ENCODE assay signal across 24 cellular contexts in the genomic region with DNA sequence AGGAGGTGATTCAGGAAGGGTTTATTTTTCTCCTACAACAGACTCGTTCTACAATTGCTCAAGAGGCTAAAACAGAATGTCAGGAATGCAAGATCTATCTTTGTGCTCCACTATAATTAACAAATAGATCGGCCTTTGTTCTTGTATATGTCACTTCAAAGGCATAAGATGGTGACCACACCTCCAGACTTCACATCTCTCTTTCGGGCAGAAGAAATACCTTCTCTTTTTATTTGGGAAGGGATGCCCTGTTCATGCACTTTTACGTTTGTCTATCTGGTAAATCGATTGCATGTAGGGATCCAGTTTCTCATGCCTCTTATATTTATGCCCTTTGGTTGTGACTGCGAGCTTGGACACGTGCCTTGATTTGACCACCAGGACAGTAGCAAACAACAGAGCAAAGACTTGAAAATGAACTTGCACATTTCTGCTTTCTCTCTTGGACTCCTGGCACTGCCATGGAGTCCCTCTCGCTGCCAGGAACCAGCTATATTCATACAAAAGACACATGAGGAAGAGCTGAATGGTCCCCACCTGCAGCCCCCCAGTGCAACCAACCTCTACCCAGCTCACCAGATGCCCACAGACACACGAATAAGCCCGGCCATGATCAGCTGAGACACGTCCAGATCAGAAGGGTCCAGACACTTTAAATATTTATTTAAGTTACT.
DNase-seq lines count a peak whose midpoint lies in the region; ATAC-seq and TF ChIP-seq lines count a peak whose summit lies in the region.
"Had no signal": no experiment of that assay in that cellular context is flagged by ENCODE, and none has a peak within 500 bp of the region (broad histone marks: within the 10 kb centered on the region; RNA-seq: fewer than 3 reads in every experiment).

No MANE protein-coding gene starts in this region.

- no peak overlapping the region for H3K4me3 Mint-ChIP-seq in GM23338
- no peak overlapping the region for H3K4me3 Mint-ChIP-seq in mesothelial cell of epicardium
- H3K4me3 Mint-ChIP-seq in endodermal cell, result no peak overlapping the region
- H3K4me3 Mint-ChIP-seq in natural killer cell, result no peak overlapping the region
- H3K4me3 Mint-ChIP-seq: activated naive CD8-positive, alpha-beta T cell; brain; CD8-positive, alpha-beta memory T cell; stimulated activated effector memory CD8-positive, alpha-beta T cell treated with anti-CD3 and anti-CD28 coated beads, Interleukin-12 subunit alpha, Interleukin-12 subunit beta, amount 100 ng/mL, for 72 hours had no signal

- no peak overlapping the region for H3K9ac ChIP-seq in endodermal cell (ENCODE audit: extremely low read depth, low read length, poor library complexity, severe bottlenecking)

- H3K27me3 ChIP-seq in GM23338 (ENCODE audit: insufficient read depth), result no peaks in the 10 kb centered on the region
- H3K27me3 ChIP-seq in endodermal cell (ENCODE audit: control insufficient read depth, insufficient read depth, low read length, poor library complexity, severe bottlenecking), result no peaks in the 10 kb centered on the region
- H3K27me3 ChIP-seq: hepatocyte, suprapubic skin, vagina had no signal

- peaks cover 8% of the 10 kb centered on the region for H3K9me3 ChIP-seq in endodermal cell (ENCODE audit: control insufficient read depth, low read length)
- H3K9me3 ChIP-seq: suprapubic skin, vagina had no signal

- intact Hi-C loops in natural killer cell (cut with micrococcal nuclease), result no loop called here

- H3K36me3 ChIP-seq in GM23338 (ENCODE audit: insufficient read depth) (no peaks in the 10 kb centered on the region), endodermal cell (ENCODE audit: control insufficient read depth, insufficient read depth, low read length) (no peaks in the 10 kb centered on the region)
- H3K36me3 ChIP-seq: suprapubic skin, vagina had no signal

- DNase-seq in AG08396 (ENCODE audit: low spot score) (peak; percentile 8), GM23338 (ENCODE audit: low spot score) (peak; percentile 39), amniotic epithelial cell (ENCODE audit: low read depth) (peak; percentile 61), mesothelial cell of epicardium (ENCODE audit: low spot score in 2 of 2, unreplicated experiment in 2 of 2) (no peak), endodermal cell (no peak), natural killer cell (no peak)
- no peak for DNase-seq in activated CD4-positive, alpha-beta T cell treated with anti-CD3 and anti-CD28 coated beads, Interleukin-2, amount 50 U/mL, for 48 hours
- DNase-seq: activated CD4-positive, alpha-beta T cell treated with anti-CD3 and anti-CD28 coated beads for 4 hours; CD8-positive, alpha-beta memory T cell; cortex of kidney; DND-41; foreskin melanocyte; H7; islet precursor cell; NCI-H2107 had no signal

- H3K4me1 ChIP-seq in GM23338 (ENCODE audit: insufficient read depth), result no peaks in the 10 kb centered on the region
- no peaks in the 10 kb centered on the region for H3K4me1 ChIP-seq in endodermal cell (ENCODE audit: control insufficient read depth, insufficient read depth, low read length)
- H3K4me1 ChIP-seq: suprapubic skin, vagina had no signal

- H3K36me3 Mint-ChIP-seq in GM23338 (ENCODE audit: low read depth) (no peaks in the 10 kb centered on the region), mesothelial cell of epicardium (peaks cover 14% of the 10 kb centered on the region), endodermal cell (ENCODE audit: low read depth) (no peaks in the 10 kb centered on the region), natural killer cell (no peaks in the 10 kb centered on the region)
- H3K36me3 Mint-ChIP-seq: brain; CD8-positive, alpha-beta memory T cell; stimulated activated effector memory CD8-positive, alpha-beta T cell treated with anti-CD3 and anti-CD28 coated beads, Interleukin-12 subunit alpha, Interleukin-12 subunit beta, amount 100 ng/mL, for 72 hours had no signal

- H3K27ac Mint-ChIP-seq in GM23338 (peak overlapping the region; percentile 35; the same call in 1 of the 2 replicates), mesothelial cell of epicardium (peak overlapping the region; percentile 82), endodermal cell (no peak overlapping the region), natural killer cell (no peak overlapping the region)
- H3K27ac Mint-ChIP-seq: activated naive CD8-positive, alpha-beta T cell; brain; CD8-positive, alpha-beta memory T cell; stimulated activated effector memory CD8-positive, alpha-beta T cell treated with anti-CD3 and anti-CD28 coated beads, Interleukin-12 subunit alpha, Interleukin-12 subunit beta, amount 100 ng/mL, for 72 hours had no signal

- peaks cover 2% of the 10 kb centered on the region for H3K27me3 Mint-ChIP-seq in GM23338 (ENCODE audit: insufficient read depth, low read depth, poor library complexity)
- no peaks in the 10 kb centered on the region for H3K27me3 Mint-ChIP-seq in mesothelial cell of epicardium (ENCODE audit: low read depth)
- no peaks in the 10 kb centered on the region for H3K27me3 Mint-ChIP-seq in endodermal cell (ENCODE audit: insufficient read depth)
- H3K27me3 Mint-ChIP-seq in natural killer cell (ENCODE audit: low read depth in 2 of 2), result no peaks in the 10 kb centered on the region
- H3K27me3 Mint-ChIP-seq: activated naive CD8-positive, alpha-beta T cell had no signal

- no peaks in the 10 kb centered on the region for H3K79me2 ChIP-seq in GM23338 (replicated peaks; ENCODE audit: insufficient read depth)
- H3K79me2 ChIP-seq: hepatocyte had no signal

- no peak for ATAC-seq in GM23338
- no peak for ATAC-seq in HG02798 (IDR thresholded peaks at IDR 0.05; ENCODE audit: poor library complexity, unreplicated experiment)
- ATAC-seq in natural killer cell, result no peak
- ATAC-seq: sciatic nerve; stimulated activated effector memory CD8-positive, alpha-beta T cell treated with anti-CD3 and anti-CD28 coated beads, Interleukin-12 subunit alpha, Interleukin-12 subunit beta, amount 100 ng/mL, for 72 hours had no signal

- H3F3A ChIP-seq in GM23338 (replicated peaks; ENCODE audit: low read depth), result no peaks in the 10 kb centered on the region

- no peaks in the 10 kb centered on the region; the same call in 1 of the 2 replicates for H3K9me2 ChIP-seq in GM23338 (ENCODE audit: insufficient read depth)

- H3K4me2 ChIP-seq in GM23338, result no peak overlapping the region
- H3K4me2 ChIP-seq: hepatocyte had no signal

- no peaks in the 10 kb centered on the region for H4K20me1 ChIP-seq in GM23338 (replicated peaks; ENCODE audit: insufficient read depth)

- H2AFZ ChIP-seq in GM23338, result no peak overlapping the region
- H2AFZ ChIP-seq: hepatocyte had no signal

- H3K27ac ChIP-seq in GM23338 (ENCODE audit: low read depth), result no peak overlapping the region
- H3K27ac ChIP-seq in endodermal cell (ENCODE audit: low read depth, low read length), result no peak overlapping the region
- H3K27ac ChIP-seq: hepatocyte, suprapubic skin, vagina had no signal

- no peaks in the 10 kb centered on the region for H3K9me3 Mint-ChIP-seq in GM23338
- peaks cover 23% of the 10 kb centered on the region for H3K9me3 Mint-ChIP-seq in mesothelial cell of epicardium
- H3K9me3 Mint-ChIP-seq in endodermal cell, result peaks cover 8% of the 10 kb centered on the region
- H3K9me3 Mint-ChIP-seq in natural killer cell, result peaks cover 2 to 3% of the 10 kb centered on the region in 2 donors
- H3K9me3 Mint-ChIP-seq: stimulated activated effector memory CD8-positive, alpha-beta T cell treated with anti-CD3 and anti-CD28 coated beads, Interleukin-12 subunit alpha, Interleukin-12 subunit beta, amount 100 ng/mL, for 72 hours had no signal

- TF ChIP-seq CTCF in GM23338 (conservative IDR thresholded peaks at IDR 0.05; ENCODE audit: low read depth in 2 of 2) (no peak), mesothelial cell of epicardium (IDR thresholded peaks at IDR 0.05; ENCODE audit: unreplicated experiment) (no peak), endodermal cell (conservative IDR thresholded peaks at IDR 0.05) (no peak), natural killer cell (IDR thresholded peaks at IDR 0.05) (no peak)

- H3K4me1 Mint-ChIP-seq in GM23338 (0 out of 3 replicates have a peak, but pooled peaks cover 3% of the 10 kb centered on the region), mesothelial cell of epicardium (peaks cover 19% of the 10 kb centered on the region), endodermal cell (peaks cover 17% of the 10 kb centered on the region), natural killer cell (no peaks in the 10 kb centered on the region)
- H3K4me1 Mint-ChIP-seq: CD8-positive, alpha-beta memory T cell; stimulated activated effector memory CD8-positive, alpha-beta T cell treated with anti-CD3 and anti-CD28 coated beads, Interleukin-12 subunit alpha, Interleukin-12 subunit beta, amount 100 ng/mL, for 72 hours had no signal

- H3K4me3 ChIP-seq in GM23338, result no peak overlapping the region
- no peak overlapping the region for H3K4me3 ChIP-seq in endodermal cell (ENCODE audit: low read length)
- H3K4me3 ChIP-seq: hepatocyte, lung, suprapubic skin, vagina had no signal

- WGBS in endodermal cell (ENCODE audit: insufficient coverage in 1 of 2, insufficient read length in 1 of 2), 2 experiments, result 87 to 89% methylated on average over 8 to 9 of the region's 11 CpGs

TF ChIP-seq in GM23338, 12 proteins besides CTCF, POLR2A, EP300 and RAD21 (continues in another document):
- TF ChIP-seq, protein P1, sequence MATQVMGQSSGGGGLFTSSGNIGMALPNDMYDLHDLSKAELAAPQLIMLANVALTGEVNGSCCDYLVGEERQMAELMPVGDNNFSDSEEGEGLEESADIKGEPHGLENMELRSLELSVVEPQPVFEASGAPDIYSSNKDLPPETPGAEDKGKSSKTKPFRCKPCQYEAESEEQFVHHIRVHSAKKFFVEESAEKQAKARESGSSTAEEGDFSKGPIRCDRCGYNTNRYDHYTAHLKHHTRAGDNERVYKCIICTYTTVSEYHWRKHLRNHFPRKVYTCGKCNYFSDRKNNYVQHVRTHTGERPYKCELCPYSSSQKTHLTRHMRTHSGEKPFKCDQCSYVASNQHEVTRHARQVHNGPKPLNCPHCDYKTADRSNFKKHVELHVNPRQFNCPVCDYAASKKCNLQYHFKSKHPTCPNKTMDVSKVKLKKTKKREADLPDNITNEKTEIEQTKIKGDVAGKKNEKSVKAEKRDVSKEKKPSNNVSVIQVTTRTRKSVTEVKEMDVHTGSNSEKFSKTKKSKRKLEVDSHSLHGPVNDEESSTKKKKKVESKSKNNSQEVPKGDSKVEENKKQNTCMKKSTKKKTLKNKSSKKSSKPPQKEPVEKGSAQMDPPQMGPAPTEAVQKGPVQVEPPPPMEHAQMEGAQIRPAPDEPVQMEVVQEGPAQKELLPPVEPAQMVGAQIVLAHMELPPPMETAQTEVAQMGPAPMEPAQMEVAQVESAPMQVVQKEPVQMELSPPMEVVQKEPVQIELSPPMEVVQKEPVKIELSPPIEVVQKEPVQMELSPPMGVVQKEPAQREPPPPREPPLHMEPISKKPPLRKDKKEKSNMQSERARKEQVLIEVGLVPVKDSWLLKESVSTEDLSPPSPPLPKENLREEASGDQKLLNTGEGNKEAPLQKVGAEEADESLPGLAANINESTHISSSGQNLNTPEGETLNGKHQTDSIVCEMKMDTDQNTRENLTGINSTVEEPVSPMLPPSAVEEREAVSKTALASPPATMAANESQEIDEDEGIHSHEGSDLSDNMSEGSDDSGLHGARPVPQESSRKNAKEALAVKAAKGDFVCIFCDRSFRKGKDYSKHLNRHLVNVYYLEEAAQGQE (IDR thresholded peaks at IDR 0.05; ENCODE audit: unreplicated experiment), result no peak
- TF ChIP-seq CREB1 (CRISPR knock-in tag; IDR thresholded peaks at IDR 0.05; ENCODE audit: low read depth), result no peak
- no peak for TF ChIP-seq JUNB (IDR thresholded peaks at IDR 0.05; ENCODE audit: unreplicated experiment)

Comparison
In these comparisons a context has a peak if more than half of its experiments do, and no peak if none do; other contexts are left out.
1. DNase-seq: peak in AG08396 (single experiment), GM23338 (single experiment) and amniotic epithelial cell (single experiment); none in mesothelial cell of epicardium (0 of 2), endodermal cell (single experiment), natural killer cell (single experiment) and activated CD4-positive, alpha-beta T cell treated with anti-CD3 and anti-CD28 coated beads, Interleukin-2, amount 50 U/mL, for 48 hours (0 of 2).
2. H3K27ac Mint-ChIP-seq: peak in GM23338 (single experiment) and mesothelial cell of epicardium (single experiment); none in endodermal cell (single experiment) and natural killer cell (0 of 2).